In genomic region chr1:117820096-117820495, GRCh38 we compare ENCODE assay signal across 22 cellular contexts.
"Had no signal": no experiment of that assay in that cellular context is flagged by ENCODE, and none has a peak within 500 bp of the region (broad histone marks: within the 10 kb centered on the region; RNA-seq: fewer than 3 reads in every experiment).

No MANE protein-coding gene starts in this region.

- H3K4me3 ChIP-seq: breast epithelium, heart left ventricle, lower lobe of right lung, spleen had no signal

- ATAC-seq: WTC11 had no signal

- H3K27ac ChIP-seq: breast epithelium, lower lobe of right lung, neutrophil, spleen had no signal

- H3K27me3 ChIP-seq: breast epithelium, heart left ventricle, neutrophil, spleen had no signal

- H3K9me3 ChIP-seq: breast epithelium, heart left ventricle, lower lobe of right lung, neutrophil had no signal

- H3K36me3 ChIP-seq: breast epithelium, heart left ventricle, lower lobe of right lung, neutrophil, spleen had no signal

- DNase-seq: activated CD4-positive, alpha-beta memory T cell treated with anti-CD3 and anti-CD28 coated beads, Interleukin-2, amount 10 ng/mL, durations not matched to agents 7 days and 5 days; activated CD4-positive, alpha-beta T cell treated with anti-CD3 and anti-CD28 coated beads for 1 hour; activated CD4-positive, alpha-beta T cell treated with anti-CD3 and anti-CD28 coated beads, Interleukin-2, amount 10 ng/mL, durations not matched to agents 7 days and 5 days; activated CD8-positive, alpha-beta memory T cell treated with anti-CD3 and anti-CD28 coated beads, Interleukin-2, amount 50 U/mL, for 48 hours; activated gamma-delta T cell; activated naive CD4-positive, alpha-beta T cell treated with anti-CD3 and anti-CD28 coated beads, Interleukin-2, amount 50 U/mL, for 16 hours; activated T-cell treated with anti-CD3 and anti-CD28 coated beads, Interleukin-2, amount 50 U/mL, for 24 hours; amniotic stem cell; central memory CD4-positive, alpha-beta T cell; heart left ventricle; lower lobe of right lung; mesendoderm; naive B cell; nephron progenitor cell; retina; spleen; stimulated activated naive CD4-positive, alpha-beta T cell; T-helper 2 cell; trophoblast cell had no signal

- H3K4me1 ChIP-seq: breast epithelium, spleen had no signal
